ENCODE assay signal across 24 cellular contexts in genomic region chr1:43800801-43801200, GRCh38.
"Had no signal": no experiment of that assay in that cellular context is flagged by ENCODE, and none has a peak within 500 bp of the region (broad histone marks: within the 10 kb centered on the region; RNA-seq: fewer than 3 reads in every experiment).

No MANE protein-coding gene starts in this region.

- H3K4me1 ChIP-seq: pancreas, prostate gland, sigmoid colon, tibial artery, upper lobe of right lung had no signal

- H3K9me3 ChIP-seq: left ventricle myocardium inferior, neutrophil, pancreas, prostate gland, sigmoid colon, stomach, tibial artery, upper lobe of right lung had no signal

- H3K36me3 Mint-ChIP-seq: stimulated activated effector memory CD8-positive, alpha-beta T cell treated with anti-CD3 and anti-CD28 coated beads, Interleukin-12 subunit alpha, Interleukin-12 subunit beta, amount 100 ng/mL, for 72 hours had no signal

- H3K36me3 ChIP-seq: neutrophil, pancreas, prostate gland, sigmoid colon, stomach, tibial artery, upper lobe of right lung had no signal

- H3K9me3 Mint-ChIP-seq: nephron progenitor cell; stimulated activated effector memory CD8-positive, alpha-beta T cell treated with anti-CD3 and anti-CD28 coated beads, Interleukin-12 subunit alpha, Interleukin-12 subunit beta, amount 100 ng/mL, for 72 hours; T-helper 2 cell treated with Interferon-gamma antibody and Interleukin-4, amounts not matched to agents 5 μg/mL and 100 μg/mL, for 36 hours had no signal

- H3K4me3 Mint-ChIP-seq: activated CD4-positive, alpha-beta T cell treated with anti-CD3 and anti-CD28 coated beads for 36 hours; activated CD8-positive, alpha-beta memory T cell treated with anti-CD3 and anti-CD28 coated beads, Interleukin-2, amount 10 ng/mL, durations not matched to agents 7 days and 5 days; activated CD8-positive, alpha-beta T cell treated with anti-CD3 and anti-CD28 coated beads, Interleukin-2, amount 10 ng/mL, durations not matched to agents 7 days and 5 days; nephron progenitor cell; stimulated activated effector memory CD8-positive, alpha-beta T cell treated with anti-CD3 and anti-CD28 coated beads, Interleukin-12 subunit alpha, Interleukin-12 subunit beta, amount 100 ng/mL, for 72 hours; T-helper 2 cell treated with Interferon-gamma antibody and Interleukin-4, amounts not matched to agents 5 μg/mL and 100 μg/mL, for 36 hours had no signal

- H3K27me3 Mint-ChIP-seq: activated CD4-positive, alpha-beta T cell treated with anti-CD3 and anti-CD28 coated beads for 36 hours; activated CD8-positive, alpha-beta memory T cell treated with anti-CD3 and anti-CD28 coated beads, Interleukin-2, amount 10 ng/mL, durations not matched to agents 7 days and 5 days had no signal

- H3K27me3 ChIP-seq: neutrophil, pancreas, sigmoid colon, stomach, tibial artery, upper lobe of right lung had no signal

- ATAC-seq: activated CD4-positive, alpha-beta T cell treated with anti-CD3 and anti-CD28 coated beads for 36 hours; activated CD8-positive, alpha-beta T cell treated with anti-CD3 and anti-CD28 coated beads, Interleukin-2, amount 10 ng/mL, durations not matched to agents 7 days and 5 days; esophagus mucosa; pancreas; upper lobe of right lung had no signal

- DNase-seq: activated CD4-positive, CD25-positive, alpha-beta regulatory T cell; activated CD8-positive, alpha-beta memory T cell treated with anti-CD3 and anti-CD28 coated beads, Interleukin-2, amount 10 ng/mL, durations not matched to agents 7 days and 5 days; activated CD8-positive, alpha-beta T cell treated with anti-CD3 and anti-CD28 coated beads, Interleukin-2, amount 10 ng/mL, durations not matched to agents 7 days and 5 days; activated gamma-delta T cell treated with Interleukin-2 at 50 U/mL for 16 hours; activated naive CD4-positive, alpha-beta T cell treated with anti-CD3 and anti-CD28 coated beads, Interleukin-2, amount 50 U/mL, for 16 hours; amniotic stem cell; central memory CD4-positive, alpha-beta T cell; foreskin melanocyte; left ventricle myocardium inferior; nephron progenitor cell; pancreas; sigmoid colon; stimulated activated CD4-positive, alpha-beta T cell treated with anti-CD3 and anti-CD28 coated beads, Interleukin-4, amount 100 ng/mL, for 24 hours; stomach; T-helper 1 cell; tibial artery; upper lobe of right lung had no signal

- H3K27ac Mint-ChIP-seq: activated CD4-positive, alpha-beta T cell treated with anti-CD3 and anti-CD28 coated beads for 36 hours; activated CD8-positive, alpha-beta memory T cell treated with anti-CD3 and anti-CD28 coated beads, Interleukin-2, amount 10 ng/mL, durations not matched to agents 7 days and 5 days; activated CD8-positive, alpha-beta T cell treated with anti-CD3 and anti-CD28 coated beads, Interleukin-2, amount 10 ng/mL, durations not matched to agents 7 days and 5 days; nephron progenitor cell; T-helper 2 cell treated with Interferon-gamma antibody and Interleukin-4, amounts not matched to agents 5 μg/mL and 100 μg/mL, for 36 hours had no signal

- H3K27ac ChIP-seq: left ventricle myocardium inferior, neutrophil, pancreas, prostate gland, sigmoid colon, stomach, tibial artery, upper lobe of right lung had no signal

- H3K4me3 ChIP-seq: left ventricle myocardium inferior, lung, pancreas, prostate gland, sigmoid colon, stomach, tibial artery, upper lobe of right lung had no signal
